8 cellular contexts compared by ENCODE assay signal in the genomic region with DNA sequence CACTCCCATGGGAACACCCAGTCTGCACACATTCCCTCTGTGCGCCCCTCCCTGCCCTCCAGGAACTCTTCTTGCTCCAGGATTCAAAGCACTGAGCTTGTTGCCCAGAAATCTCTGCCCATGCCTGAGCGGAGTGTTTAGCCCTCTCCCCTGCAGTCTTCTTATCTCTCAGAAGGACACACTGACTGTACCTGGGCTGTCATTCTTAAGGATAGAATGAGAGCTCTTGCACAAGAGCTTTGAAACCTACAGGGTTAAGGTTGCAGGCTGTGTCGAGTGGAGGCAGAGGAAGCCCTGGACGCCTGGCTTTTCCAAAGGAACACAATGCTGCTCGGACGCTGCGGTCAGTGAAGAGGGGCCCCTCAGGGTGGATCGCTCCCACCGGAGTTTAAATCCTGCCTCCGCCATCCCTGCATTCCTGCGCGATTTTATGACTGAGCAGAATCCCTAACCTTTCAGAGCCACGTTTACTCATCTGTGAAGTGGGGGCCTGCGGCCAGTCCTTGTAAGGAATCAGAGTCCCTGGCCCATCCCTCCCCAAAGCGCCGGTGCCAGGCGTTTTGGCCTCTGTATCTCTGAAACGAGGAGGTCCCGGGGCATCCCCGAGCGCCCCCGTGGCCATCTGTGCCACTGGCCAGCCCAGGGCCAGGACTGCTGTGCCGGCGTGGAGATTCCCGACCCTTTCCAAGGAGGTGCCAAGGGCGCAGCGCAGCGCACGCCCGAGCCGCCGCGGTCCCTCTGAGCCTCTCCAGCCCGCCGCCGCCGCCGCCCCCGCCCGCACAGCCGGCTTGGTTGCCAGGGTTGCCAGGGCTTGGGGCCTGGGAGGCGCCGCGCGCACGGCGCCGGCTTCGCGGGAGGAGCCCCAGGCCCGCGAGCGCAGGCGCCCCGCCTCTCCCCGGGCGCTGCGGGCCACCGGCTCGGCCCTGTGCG. TPM values are rescaled to one million over a fixed set of nuclear protein-coding genes. Genes with fewer than 3 reads are reported as not detected.
DNase-seq lines count a peak whose midpoint lies in the region; ATAC-seq lines count a peak whose summit lies in the region.
"Had no signal": no experiment of that assay in that cellular context is flagged by ENCODE, and none has a peak within 500 bp of the region (broad histone marks: within the 10 kb centered on the region; RNA-seq: fewer than 3 reads in every experiment).

No MANE protein-coding gene starts in this region.

- H3K36me3 ChIP-seq in HUES64 (ENCODE audit: insufficient read depth, low read length) (no peaks in the 10 kb centered on the region), iPS-20b (ENCODE audit: insufficient read depth, low read depth, low read length) (no peaks in the 10 kb centered on the region), SJCRH30 (no peaks in the 10 kb centered on the region), Karpas-422 (ENCODE audit: insufficient read depth, low read length) (no peaks in the 10 kb centered on the region)

- peak overlapping the region; percentile 73 for H3K9ac ChIP-seq in HUES64 (ENCODE audit: low read depth, low read length)
- peak overlapping the region; percentile 51; the same call in 1 of the 2 replicates for H3K9ac ChIP-seq in iPS-20b (ENCODE audit: low read depth, low read length)
- no peak overlapping the region for H3K9ac ChIP-seq in Karpas-422 (ENCODE audit: low read length)

- H3K9me3 Mint-ChIP-seq in activated naive CD4-positive, alpha-beta T cell treated with anti-CD3 and anti-CD28 coated beads, Interleukin-2, amount 50 U/mL, for 72 hours: no peaks in the 10 kb centered on the region

- no peak overlapping the region for H3K27ac ChIP-seq in HUES64 (ENCODE audit: low read depth, low read length)
- no peak overlapping the region for H3K27ac ChIP-seq in iPS-20b (ENCODE audit: low read length)
- H3K27ac ChIP-seq in SJCRH30: no peak overlapping the region
- no peak overlapping the region for H3K27ac ChIP-seq in Karpas-422 (ENCODE audit: low read length)

- peak; percentile 40 to 60 for ATAC-seq in activated naive CD4-positive, alpha-beta T cell treated with anti-CD3 and anti-CD28 coated beads, Interleukin-2, amount 50 U/mL, for 72 hours
- ATAC-seq: K562 had no signal

- no peak overlapping the region for H2AFZ ChIP-seq in Karpas-422 (ENCODE audit: low read length)

- H3K9me3 ChIP-seq in HUES64 (ENCODE audit: insufficient read depth, low read depth, low read length) (no peaks in the 10 kb centered on the region), iPS-20b (ENCODE audit: insufficient read depth, low read depth, low read length) (no peaks in the 10 kb centered on the region), SJCRH30 (replicated peaks) (no peaks in the 10 kb centered on the region), Karpas-422 (ENCODE audit: low read length) (no peaks in the 10 kb centered on the region)

- DNase-seq in activated naive CD4-positive, alpha-beta T cell treated with anti-CD3 and anti-CD28 coated beads, Interleukin-2, amount 50 U/mL, for 72 hours (ENCODE audit: low spot score in 2 of 2): peak in 1 of 2 donors; percentile 39
- peak; percentile 55 for DNase-seq in stimulated activated CD8-positive, alpha-beta memory T cell treated with anti-CD3 and anti-CD28 coated beads, Interleukin-4, amount 100 ng/mL, for 48 hours
- no peak for DNase-seq in SJCRH30
- no peak for DNase-seq in Karpas-422
- DNase-seq in cerebellar cortex (ENCODE audit: low spot score): no peak

- H3K9me2 ChIP-seq in Karpas-422 (replicated peaks; ENCODE audit: insufficient read depth, low read length): no peaks in the 10 kb centered on the region

- H3K4me3 ChIP-seq in HUES64 (ENCODE audit: low read length) (peak overlapping the region; percentile 70), iPS-20b (ENCODE audit: low read length) (peak overlapping the region; percentile 66), SJCRH30 (no peak overlapping the region), Karpas-422 (ENCODE audit: low read length) (no peak overlapping the region)
- H3K4me3 ChIP-seq: K562 had no signal

- H3K4me2 ChIP-seq in Karpas-422 (ENCODE audit: low read depth, low read length, poor library complexity, severe bottlenecking): no peak overlapping the region

- WGBS in HUES64: 9% methylated on average over 61 of the region's 61 CpGs

- no peak overlapping the region for H3K27ac Mint-ChIP-seq in activated naive CD4-positive, alpha-beta T cell treated with anti-CD3 and anti-CD28 coated beads, Interleukin-2, amount 50 U/mL, for 72 hours

- H3K4me1 ChIP-seq in HUES64 (ENCODE audit: insufficient read depth, low read length) (no peaks in the 10 kb centered on the region), iPS-20b (ENCODE audit: insufficient read depth, low read length) (peaks cover 5% of the 10 kb centered on the region; the same call in 1 of the 2 replicates), SJCRH30 (no peaks in the 10 kb centered on the region), Karpas-422 (ENCODE audit: low read length) (no peaks in the 10 kb centered on the region)

- H3K36me3 Mint-ChIP-seq in activated naive CD4-positive, alpha-beta T cell treated with anti-CD3 and anti-CD28 coated beads, Interleukin-2, amount 50 U/mL, for 72 hours: no peaks in the 10 kb centered on the region

- H3K79me2 ChIP-seq in Karpas-422 (ENCODE audit: low read length): no peaks in the 10 kb centered on the region

- peaks cover 9% of the 10 kb centered on the region; the same call in 1 of the 2 replicates for H4K20me1 ChIP-seq in Karpas-422 (ENCODE audit: insufficient read depth, low read depth, low read length)

- peaks cover 35% of the 10 kb centered on the region for H3K27me3 ChIP-seq in HUES64 (ENCODE audit: insufficient read depth, low read length)
- H3K27me3 ChIP-seq in iPS-20b (ENCODE audit: insufficient read depth, low read length): peaks cover 48% of the 10 kb centered on the region
- no peaks in the 10 kb centered on the region for H3K27me3 ChIP-seq in SJCRH30
- no peaks in the 10 kb centered on the region for H3K27me3 ChIP-seq in Karpas-422 (ENCODE audit: low read length)

RNA-seq across cellular contexts. Expression of a gene that starts 58.9 kb away (rescaled TPM):
- 60.9 TPM for polyA plus RNA-seq in HUES64 (2013, experiment 1 of 2)
- polyA plus RNA-seq in HUES64 (2013, experiment 2 of 2): 63.2 TPM
- total RNA-seq in activated naive CD4-positive, alpha-beta T cell treated with anti-CD3 and anti-CD28 coated beads, Interleukin-2, amount 50 U/mL, for 72 hours: 10 to 100 TPM; 61.5 to 69.9 TPM
- 134 and 146 TPM in 2 replicates for total RNA-seq in SJCRH30 (2014; rRNA removed; shearing (Covaris generic))
- total RNA-seq in Karpas-422 (2014; rRNA removed; shearing (Covaris generic); ENCODE audit: low replicate concordance): 43.2 and 62.7 TPM in 2 replicates

Comparison
In these comparisons a context has a peak if more than half of its experiments do, and no peak if none do; other contexts are left out.
1. H3K4me3 ChIP-seq: peak in HUES64 (single experiment) and iPS-20b (single experiment); none in SJCRH30 (single experiment) and Karpas-422 (single experiment).